17 cellular contexts compared by ENCODE assay signal in genomic region chr13:43730642-43731041, GRCh38. TPM values are rescaled to one million over a fixed set of nuclear protein-coding genes. Genes with fewer than 3 reads are reported as not detected.
DNase-seq lines count a peak whose midpoint lies in the region; TF ChIP-seq lines count a peak whose summit lies in the region.
"Had no signal": no experiment of that assay in that cellular context is flagged by ENCODE, and none has a peak within 500 bp of the region (broad histone marks: within the 10 kb centered on the region; RNA-seq: fewer than 3 reads in every experiment).

No MANE protein-coding gene starts in this region.

- peak; percentile 73 for DNase-seq in EL
- DNase-seq in SK-N-DZ (ENCODE audit: low spot score): peak; percentile 16
- peak; percentile 53 to 81 for DNase-seq in foreskin fibroblast
- peak; percentile 8 for DNase-seq in occipital lobe (lab: John Stamatoyannopoulos, UW)
- no peak for DNase-seq in amniotic stem cell (lab: John Stamatoyannopoulos, UW)
- DNase-seq in NCI-H510A (lab: John Stamatoyannopoulos, UW): no peak
- DNase-seq in activated naive CD4-positive, alpha-beta T cell treated with anti-CD3 and anti-CD28 coated beads, Interleukin-2, amount 10 ng/mL, durations not matched to agents 7 days and 5 days: no peak
- DNase-seq in Karpas-422: no peak
- DNase-seq: activated CD8-positive, alpha-beta T cell treated with anti-CD3 and anti-CD28 coated beads for 36 hours; activated gamma-delta T cell; NCI-H2171; OCI-M1; stimulated activated CD4-positive, alpha-beta T cell treated with anti-CD3 and anti-CD28 coated beads, Interleukin-2, amount 100 ng/mL, for 48 hours; stimulated activated naive CD8-positive, alpha-beta T cell treated with anti-CD3 and anti-CD28 coated beads, Interleukin-15, Interleukin-2, amounts not matched to agents 100 U/mL and 50 U/mL, for 24 hours; T-helper 9 cell had no signal

- no peaks in the 10 kb centered on the region for H3K36me3 ChIP-seq in Karpas-422 (ENCODE audit: insufficient read depth, low read length)
- H3K36me3 ChIP-seq: BLaER1 had no signal

- H3K79me2 ChIP-seq in Karpas-422 (ENCODE audit: low read length): no peaks in the 10 kb centered on the region

- no peaks in the 10 kb centered on the region for H4K20me1 ChIP-seq in Karpas-422 (ENCODE audit: insufficient read depth, low read depth, low read length)
- H4K20me1 ChIP-seq: BLaER1 had no signal

- H3K4me1 Mint-ChIP-seq in activated naive CD4-positive, alpha-beta T cell treated with anti-CD3 and anti-CD28 coated beads, Interleukin-2, amount 10 ng/mL, durations not matched to agents 7 days and 5 days: no peaks in the 10 kb centered on the region

- no peaks in the 10 kb centered on the region for H3K9me3 Mint-ChIP-seq in activated naive CD4-positive, alpha-beta T cell treated with anti-CD3 and anti-CD28 coated beads, Interleukin-2, amount 10 ng/mL, durations not matched to agents 7 days and 5 days
- H3K9me3 Mint-ChIP-seq: activated CD8-positive, alpha-beta T cell treated with anti-CD3 and anti-CD28 coated beads for 36 hours had no signal

- no peak overlapping the region for H3K27ac Mint-ChIP-seq in activated naive CD4-positive, alpha-beta T cell treated with anti-CD3 and anti-CD28 coated beads, Interleukin-2, amount 10 ng/mL, durations not matched to agents 7 days and 5 days
- H3K27ac Mint-ChIP-seq: activated CD8-positive, alpha-beta T cell treated with anti-CD3 and anti-CD28 coated beads for 36 hours had no signal

- H3K27me3 Mint-ChIP-seq in activated naive CD4-positive, alpha-beta T cell treated with anti-CD3 and anti-CD28 coated beads, Interleukin-2, amount 10 ng/mL, durations not matched to agents 7 days and 5 days: peaks cover 14% of the 10 kb centered on the region

- H3K9ac ChIP-seq in Karpas-422 (ENCODE audit: low read length): no peak overlapping the region
- H3K9ac ChIP-seq: BLaER1 had no signal

- no peak overlapping the region for H3K4me3 Mint-ChIP-seq in activated naive CD4-positive, alpha-beta T cell treated with anti-CD3 and anti-CD28 coated beads, Interleukin-2, amount 10 ng/mL, durations not matched to agents 7 days and 5 days
- H3K4me3 Mint-ChIP-seq: activated CD8-positive, alpha-beta T cell treated with anti-CD3 and anti-CD28 coated beads for 36 hours had no signal

- no peaks in the 10 kb centered on the region for H3K9me2 ChIP-seq in Karpas-422 (replicated peaks; ENCODE audit: insufficient read depth, low read length)

- no peaks in the 10 kb centered on the region for H3K4me1 ChIP-seq in Karpas-422 (ENCODE audit: low read length)
- H3K4me1 ChIP-seq: BLaER1 had no signal

- H3K36me3 Mint-ChIP-seq in activated naive CD4-positive, alpha-beta T cell treated with anti-CD3 and anti-CD28 coated beads, Interleukin-2, amount 10 ng/mL, durations not matched to agents 7 days and 5 days: no peaks in the 10 kb centered on the region

- no peak overlapping the region for H3K4me2 ChIP-seq in Karpas-422 (ENCODE audit: low read depth, low read length, poor library complexity, severe bottlenecking)
- H3K4me2 ChIP-seq: BLaER1 had no signal

- H3K9me3 ChIP-seq in Karpas-422 (ENCODE audit: low read length): no peaks in the 10 kb centered on the region
- H3K9me3 ChIP-seq: BLaER1 had no signal

- H3K27ac ChIP-seq in Karpas-422 (ENCODE audit: low read length): no peak overlapping the region
- H3K27ac ChIP-seq: BLaER1 had no signal

- CTCF ChIA-PET in activated naive CD4-positive, alpha-beta T cell treated with anti-CD3 and anti-CD28 coated beads, Interleukin-2, amount 10 ng/mL, durations not matched to agents 7 days and 5 days (lab: Charles Lee): no interaction called here

- no peak overlapping the region for H3K4me3 ChIP-seq in foreskin fibroblast (ENCODE audit: low read depth in 1 of 2, low read length in 2 of 2)
- no peak overlapping the region for H3K4me3 ChIP-seq in Karpas-422 (ENCODE audit: low read length)
- H3K4me3 ChIP-seq: BLaER1, lung had no signal

- H3K27me3 ChIP-seq in Karpas-422 (ENCODE audit: low read length): no peaks in the 10 kb centered on the region
- H3K27me3 ChIP-seq: BLaER1 had no signal

- no peak overlapping the region for H2AFZ ChIP-seq in Karpas-422 (ENCODE audit: low read length)

- no peak for TF ChIP-seq CTCF in foreskin fibroblast (IDR thresholded peaks at IDR 0.05; ENCODE audit: low read depth, low read length)

RNA-seq across cellular contexts. Expression of gene ENOX1, which starts 56.1 kb away (rescaled TPM):
- 30.9 and 31.8 TPM in 2 replicates for polyA plus RNA-seq in SK-N-DZ (2014; cell fraction: cytosol; rRNA removed)
- polyA plus RNA-seq in SK-N-DZ (2014; cell fraction: nucleus; rRNA removed): 14.9 and 17.1 TPM in 2 replicates
- total RNA-seq in occipital lobe: 45.2 TPM
- not detected in 2 replicates for total RNA-seq in Karpas-422 (2014; rRNA removed; shearing (Covaris generic); ENCODE audit: low replicate concordance)

Comparison
In these comparisons a context has a peak if more than half of its experiments do, and no peak if none do; other contexts are left out.
1. DNase-seq: peak in EL (single experiment), SK-N-DZ (single experiment), foreskin fibroblast (2 of 2) and occipital lobe (single experiment); none in amniotic stem cell (single experiment), NCI-H510A (single experiment), activated naive CD4-positive, alpha-beta T cell treated with anti-CD3 and anti-CD28 coated beads, Interleukin-2, amount 10 ng/mL, durations not matched to agents 7 days and 5 days (single experiment) and Karpas-422 (single experiment).
2. RNA of gene ENOX1, which starts 56.1 kb away (total RNA-seq): 45.2 TPM in occipital lobe (single experiment); not detected in Karpas-422; every median in the first group is over 10 times any median in the second.